In the genomic region with DNA sequence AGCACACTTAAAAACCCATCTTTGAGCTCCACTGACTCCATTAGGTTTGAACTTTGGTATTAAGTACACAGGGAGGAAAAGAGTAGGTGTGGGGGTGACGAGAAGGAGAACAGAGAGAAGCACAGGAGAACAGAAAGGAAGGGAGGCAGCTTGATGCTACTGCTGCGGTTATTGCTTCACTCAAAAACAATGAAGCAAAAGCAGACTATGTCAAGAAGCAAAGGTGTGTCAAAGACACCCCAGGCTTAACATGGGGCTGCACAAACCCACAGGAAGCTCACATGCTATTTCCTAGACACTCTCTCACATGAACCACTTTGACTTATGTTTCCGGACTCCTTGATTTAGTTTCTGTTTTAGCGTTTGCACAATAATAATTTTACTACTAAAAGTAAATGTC, we compare ENCODE assay signal across 8 cellular contexts.
A peak's percentile ranks its signal among the peaks of the same experiment; 100 is the strongest.
DNase-seq lines count a peak whose midpoint lies in the region; ATAC-seq and TF ChIP-seq lines count a peak whose summit lies in the region.

No MANE protein-coding gene starts in this region.

- DNase-seq in activated B cell treated with CpG ODN at 0.5 μM for 24 hours (no peak), naive B cell (peak; percentile 57), DMS153 treated with DMSO at 0.1 percent for 48 hours (lab: John Stamatoyannopoulos, UW; ENCODE audit: unreplicated experiment) (no peak), esophagus muscularis mucosa (ENCODE audit: extremely low spot score) (no peak), NCI-H345 (lab: John Stamatoyannopoulos, UW) (no peak), inferior parietal cortex (ENCODE audit: extremely low spot score) (no peak)

- 63% methylated on average over 4 of the region's 4 CpGs for WGBS in esophagus muscularis mucosa

- H3K4me1 Mint-ChIP-seq in activated B cell treated with CpG ODN at 0.5 μM for 24 hours, result peaks cover 21% of the 10 kb centered on the region
- H3K4me1 Mint-ChIP-seq in naive B cell, result peaks cover 11 to 23% (median 18%) of the 10 kb centered on the region in 3 donors

- intact Hi-C loops in activated B cell treated with CpG ODN at 0.5 μM for 24 hours (cut with micrococcal nuclease), result no loop called here
- intact Hi-C loops in esophagus muscularis mucosa (cut with DNase I), result no loop called here

- H3K27me3 ChIP-seq in esophagus muscularis mucosa, result no peaks in the 10 kb centered on the region

- H3K4me3 Mint-ChIP-seq in activated B cell treated with CpG ODN at 0.5 μM for 24 hours, result peak overlapping the region; percentile 74
- H3K4me3 Mint-ChIP-seq in naive B cell, result peak overlapping the region; percentile 48 to 83 (median 72)

- TF ChIP-seq CTCF in activated B cell treated with CpG ODN at 0.5 μM for 24 hours (IDR thresholded peaks at IDR 0.05) (no peak), esophagus muscularis mucosa (IDR thresholded peaks at IDR 0.05) (no peak)

- H3K27me3 Mint-ChIP-seq in activated B cell treated with CpG ODN at 0.5 μM for 24 hours (no peaks in the 10 kb centered on the region), naive B cell (no peaks in the 10 kb centered on the region)

- POLR2A ChIA-PET in activated B cell treated with CpG ODN at 0.5 μM for 24 hours (lab: Charles Lee), result no interaction called here

- no peak overlapping the region for H3K4me3 ChIP-seq in esophagus muscularis mucosa

- H3K9me3 Mint-ChIP-seq in activated B cell treated with CpG ODN at 0.5 μM for 24 hours (peaks cover 2% of the 10 kb centered on the region), naive B cell (peaks cover 0 to 4% (median 0%) of the 10 kb centered on the region in 7 donors)

- H3K36me3 Mint-ChIP-seq in activated B cell treated with CpG ODN at 0.5 μM for 24 hours (ENCODE audit: low read depth) (no peaks in the 10 kb centered on the region), naive B cell (peaks cover 0 to 7% of the 10 kb centered on the region in 2 donors)

- no peaks in the 10 kb centered on the region for H3K9me3 ChIP-seq in esophagus muscularis mucosa

- no peak for TF ChIP-seq EP300 in esophagus muscularis mucosa (IDR thresholded peaks at IDR 0.05)

- no peaks in the 10 kb centered on the region for H3K36me3 ChIP-seq in esophagus muscularis mucosa

- ATAC-seq in GM18517 (IDR thresholded peaks at IDR 0.05; ENCODE audit: unreplicated experiment), result peak; percentile 79
- peak; percentile 99 for ATAC-seq in HG03025 (IDR thresholded peaks at IDR 0.05; ENCODE audit: low FRiP score, unreplicated experiment)
- ATAC-seq in activated B cell treated with CpG ODN at 0.5 μM for 24 hours (ENCODE audit: low read depth), result peak; percentile 34
- ATAC-seq in naive B cell (ENCODE audit: low read depth in 2 of 2), result peak; percentile 92 to 95

- H3K27ac ChIP-seq in esophagus muscularis mucosa (replicated peaks in 1 of 4), result no peak overlapping the region

- H3K27ac Mint-ChIP-seq in activated B cell treated with CpG ODN at 0.5 μM for 24 hours, result peak overlapping the region; percentile 79
- peak overlapping the region; percentile 48 to 94 (median 80) for H3K27ac Mint-ChIP-seq in naive B cell

- no peaks in the 10 kb centered on the region for H3K4me1 ChIP-seq in esophagus muscularis mucosa

- no peak for TF ChIP-seq POLR2A in esophagus muscularis mucosa (IDR thresholded peaks at IDR 0.05; ENCODE audit: low read depth)

- CTCF ChIA-PET in activated B cell treated with CpG ODN at 0.5 μM for 24 hours (lab: Charles Lee), result no interaction called here

Comparison
In these comparisons a context has a peak if more than half of its experiments do, and no peak if none do; other contexts are left out.
1. ATAC-seq: peak in every context shown above with its lines; median percentile 99 in HG03025; 94 in naive B cell; 79 in GM18517; 34 in activated B cell treated with CpG ODN at 0.5 μM for 24 hours.